ENCODE assay signal across 9 cellular contexts in genomic region chr10:10589540-10589939, GRCh38.
A peak's percentile ranks its signal among the peaks of the same experiment; 100 is the strongest.
DNase-seq lines count a peak whose midpoint lies in the region; ATAC-seq and TF ChIP-seq lines count a peak whose summit lies in the region.
"Had no signal": no experiment of that assay in that cellular context is flagged by ENCODE, and none has a peak within 500 bp of the region (broad histone marks: within the 10 kb centered on the region; RNA-seq: fewer than 3 reads in every experiment).

No MANE protein-coding gene starts in this region.

- no peaks in the 10 kb centered on the region for H3K4me1 ChIP-seq in mucosa of descending colon (ENCODE audit: low read depth)
- H3K4me1 ChIP-seq in CD4-positive, alpha-beta memory T cell (ENCODE audit: insufficient read depth, low read length): no peaks in the 10 kb centered on the region

- H3K36me3 Mint-ChIP-seq in CD4-positive, alpha-beta memory T cell: no peaks in the 10 kb centered on the region
- H3K36me3 Mint-ChIP-seq: brain had no signal

- POLR2A ChIA-PET in RWPE1 (lab: Yijun Ruan, JAX; ENCODE audit: low non-redundant PET): no interaction called here
- POLR2A ChIA-PET in CD4-positive, alpha-beta memory T cell (lab: Charles Lee; ENCODE audit: partially characterized antibody): no interaction called here

- no peak overlapping the region for H3K27ac Mint-ChIP-seq in CD4-positive, alpha-beta memory T cell

- peaks cover 8 to 12% of the 10 kb centered on the region in 2 donors for H3K27me3 Mint-ChIP-seq in CD4-positive, alpha-beta memory T cell
- H3K27me3 Mint-ChIP-seq: brain had no signal

- no peak overlapping the region for H3K4me3 ChIP-seq in HFF-Myc (replicated peaks; ENCODE audit: low read depth, low read length)
- H3K4me3 ChIP-seq in mucosa of descending colon: no peak overlapping the region
- H3K4me3 ChIP-seq in CD4-positive, alpha-beta memory T cell (ENCODE audit: low read length in 2 of 2): no peak overlapping the region

- CTCF ChIA-PET in RWPE1 (lab: Yijun Ruan, JAX): no interaction called here
- CTCF ChIA-PET in CD4-positive, alpha-beta memory T cell (lab: Charles Lee; ENCODE audit: partially characterized antibody): no interaction called here

- H3K27me3 ChIP-seq in CD4-positive, alpha-beta memory T cell (ENCODE audit: insufficient read depth, low read length): no peaks in the 10 kb centered on the region

- ATAC-seq in GM18498 (IDR thresholded peaks at IDR 0.05; ENCODE audit: unreplicated experiment) (peak; percentile 79), mucosa of descending colon (peak; percentile 15)

- H3K4me3 Mint-ChIP-seq in CD4-positive, alpha-beta memory T cell: no peak overlapping the region
- H3K4me3 Mint-ChIP-seq: brain had no signal

- intact Hi-C loops in mucosa of descending colon (cut with DNase I, micrococcal nuclease): no loop called here
- intact Hi-C loops in CD4-positive, alpha-beta memory T cell (cut with micrococcal nuclease): no loop called here

- DNase-seq in HFF-Myc (ENCODE audit: extremely low read depth, low read depth) (peak; percentile 6), RWPE1 (ENCODE audit: low spot score) (peak; percentile 45), mucosa of descending colon (peak in 1 of 3 donors; percentile 5), HuH-7 (ENCODE audit: low spot score) (no peak), C1 segment of cervical spinal cord (lab: John Stamatoyannopoulos, UW) (no peak), NCI-H774 (lab: John Stamatoyannopoulos, UW) (no peak)
- DNase-seq in CD4-positive, alpha-beta memory T cell: no peak

- H3K27ac ChIP-seq in RWPE1: peak overlapping the region; percentile 67
- no peak overlapping the region for H3K27ac ChIP-seq in CD4-positive, alpha-beta memory T cell (ENCODE audit: low read depth, low read length)

- no peaks in the 10 kb centered on the region for H3K36me3 ChIP-seq in mucosa of descending colon (ENCODE audit: low read depth)
- H3K36me3 ChIP-seq in CD4-positive, alpha-beta memory T cell (ENCODE audit: insufficient read depth, low read length): no peaks in the 10 kb centered on the region

- no peak for TF ChIP-seq CTCF in HFF-Myc (IDR thresholded peaks at IDR 0.05; ENCODE audit: low read depth, low read length, missing control alignments)
- TF ChIP-seq CTCF in RWPE1 (conservative IDR thresholded peaks at IDR 0.05; ENCODE audit: low read depth): no peak
- no peak for TF ChIP-seq CTCF in mucosa of descending colon (IDR thresholded peaks at IDR 0.05)

- no peaks in the 10 kb centered on the region for H3K9me3 Mint-ChIP-seq in CD4-positive, alpha-beta memory T cell

- H3K4me1 Mint-ChIP-seq in CD4-positive, alpha-beta memory T cell: no peaks in the 10 kb centered on the region

- H3K9me3 ChIP-seq in mucosa of descending colon: no peaks in the 10 kb centered on the region
- no peaks in the 10 kb centered on the region for H3K9me3 ChIP-seq in CD4-positive, alpha-beta memory T cell (ENCODE audit: control insufficient read depth in 1 of 2, low read length in 2 of 2)

Comparison
In these comparisons a context has a peak if more than half of its experiments do, and no peak if none do; other contexts are left out.
1. DNase-seq: peak in HFF-Myc (single experiment) and RWPE1 (single experiment); none in HuH-7 (single experiment), C1 segment of cervical spinal cord (0 of 14), NCI-H774 (single experiment) and CD4-positive, alpha-beta memory T cell (0 of 5).